In genomic region chr19:19460258-19460731, GRCh38 we compare ENCODE assay signal across 8 cellular contexts. TPM values are rescaled to one million over a fixed set of nuclear protein-coding genes. Genes with fewer than 3 reads are reported as not detected.
DNase-seq lines count a peak whose midpoint lies in the region; ATAC-seq, FAIRE-seq and TF ChIP-seq lines count a peak whose summit lies in the region.

No MANE protein-coding gene starts in this region.

- DNase-seq in RWPE2 (ENCODE audit: low spot score) (no peak), endothelial cell of umbilical vein (ENCODE audit: low read depth, low spot score) (no peak), 8988T (no peak)

- no peaks in the 10 kb centered on the region for H3K27me3 ChIP-seq in RWPE2 (ENCODE audit: insufficient read depth, poor library complexity, severe bottlenecking)
- H3K27me3 ChIP-seq in endothelial cell of umbilical vein (ENCODE audit: control insufficient read depth in 2 of 2, insufficient read depth in 2 of 2, low read length in 2 of 2), result no peaks in the 10 kb centered on the region
- no peaks in the 10 kb centered on the region for H3K27me3 ChIP-seq in skeletal muscle satellite cell (ENCODE audit: control insufficient read depth, insufficient read depth, low read length)

- peak; percentile 36 for ATAC-seq in GM19438 (IDR thresholded peaks at IDR 0.05; ENCODE audit: low read depth, unreplicated experiment)
- peak; percentile 8; the same call in 2 of the 3 replicates for ATAC-seq in RWPE2 (ENCODE audit: low read depth)
- ATAC-seq in HG02610 (IDR thresholded peaks at IDR 0.05; ENCODE audit: unreplicated experiment), result no peak
- ATAC-seq in GM19328 (IDR thresholded peaks at IDR 0.05; ENCODE audit: unreplicated experiment), result no peak
- ATAC-seq in GM21619 (IDR thresholded peaks at IDR 0.05; ENCODE audit: unreplicated experiment), result no peak

- H3K36me3 ChIP-seq in RWPE2 (ENCODE audit: low read depth) (peaks cover 17% of the 10 kb centered on the region), endothelial cell of umbilical vein (ENCODE audit: control insufficient read depth in 2 of 2, extremely low read depth in 1 of 2, insufficient read depth in 2 of 2, low read length in 2 of 2) (peaks cover 0 to 5% of the 10 kb centered on the region in 2 experiments), skeletal muscle satellite cell (ENCODE audit: insufficient read depth, low read length) (peaks cover 4% of the 10 kb centered on the region)

- H3K9ac ChIP-seq in endothelial cell of umbilical vein (replicated peaks; ENCODE audit: extremely low read depth, insufficient read depth, low read length), result peak overlapping the region; percentile 50
- peak overlapping the region; percentile 76 for H3K9ac ChIP-seq in skeletal muscle satellite cell (ENCODE audit: low read depth, low read length)

- no peak for FAIRE-seq in endothelial cell of umbilical vein (lab: Jason Lieb, UNC)

- dilution Hi-C loops in endothelial cell of umbilical vein (cut with MboI; ENCODE audit: extremely low pct_ligation_motif_present, low sequenced_read_pairs), result no loop called here

- CTCF ChIA-PET in endothelial cell of umbilical vein (lab: Charles Lee), result interaction anchor here (1.3 to 2.3 kb wide), 6 partner anchors 12 to 118 kb away, joined by 3 to 10 read pairs (median 7); no protein-coding TSS in a partner anchor

- TF ChIP-seq CTCF in RWPE2 (IDR thresholded peaks at IDR 0.05; ENCODE audit: poor library complexity, severe bottlenecking) (no peak), endothelial cell of umbilical vein (IDR thresholded peaks at IDR 0.05; ENCODE audit: extremely low read depth in 1 of 2, insufficient read depth in 1 of 2, low read depth in 1 of 2, low read length in 2 of 2) (no peak)

- H3K4me1 ChIP-seq in RWPE2 (ENCODE audit: insufficient read depth, poor library complexity, severe bottlenecking), result peaks cover 52% of the 10 kb centered on the region
- H3K4me1 ChIP-seq in endothelial cell of umbilical vein (ENCODE audit: control insufficient read depth, extremely low read depth, insufficient read depth, low read length), result peaks cover 67% of the 10 kb centered on the region
- peaks cover 76% of the 10 kb centered on the region for H3K4me1 ChIP-seq in skeletal muscle satellite cell (ENCODE audit: control insufficient read depth, insufficient read depth, low read length)

- H3K27ac ChIP-seq in RWPE2 (ENCODE audit: poor library complexity, severe bottlenecking) (peak overlapping the region; percentile 69), endothelial cell of umbilical vein (ENCODE audit: insufficient read depth, low read depth, low read length) (peak overlapping the region; percentile 91)

- peak; percentile 9 for TF ChIP-seq POLR2A in endothelial cell of umbilical vein (IDR thresholded peaks at IDR 0.05; ENCODE audit: low read depth, low read length)

- H3K4me3 ChIP-seq in RWPE2 (ENCODE audit: severe bottlenecking) (no peak overlapping the region), endothelial cell of umbilical vein (replicated peaks in 1 of 3; ENCODE audit: insufficient read depth in 1 of 3, low read depth in 1 of 3, low read length in 3 of 3) (peak overlapping the region in 1 of 3 experiments; percentile 6), skeletal muscle satellite cell (ENCODE audit: low read length) (peak overlapping the region; percentile 23)

- peak overlapping the region; percentile 60 for H3K4me2 ChIP-seq in endothelial cell of umbilical vein (ENCODE audit: insufficient read depth, low read length)
- H3K4me2 ChIP-seq in skeletal muscle satellite cell (ENCODE audit: low read length), result peak overlapping the region; percentile 61

- POLR2A ChIA-PET in endothelial cell of umbilical vein (lab: Charles Lee), result interaction anchor here (0.5 kb wide), 1 partner anchor 59 kb away, joined by 5 read pairs; no protein-coding TSS in a partner anchor

- H3K9me3 ChIP-seq in RWPE2 (ENCODE audit: severe bottlenecking) (no peaks in the 10 kb centered on the region), endothelial cell of umbilical vein (replicated peaks; ENCODE audit: control insufficient read depth, insufficient read depth, low read length) (no peaks in the 10 kb centered on the region), skeletal muscle satellite cell (replicated peaks; ENCODE audit: low read length) (no peaks in the 10 kb centered on the region)

- intact Hi-C loops in endothelial cell of umbilical vein (cut with micrococcal nuclease), result loop anchor here (1.0 to 5.0 kb wide), 2 partner anchors 30 to 73 kb away; no protein-coding TSS in a partner anchor

- BruUV-seq in endothelial cell of umbilical vein (replicated peaks; lab: Mats Ljungman, UMichigan), result no TSS peak

- peaks cover 88% of the 10 kb centered on the region for H3K79me2 ChIP-seq in endothelial cell of umbilical vein (ENCODE audit: control insufficient read depth, insufficient read depth, low read length)

- no peaks in the 10 kb centered on the region for H4K20me1 ChIP-seq in endothelial cell of umbilical vein (replicated peaks; ENCODE audit: control insufficient read depth, extremely low read depth, insufficient read depth, low read length)

- H3K9me1 ChIP-seq in endothelial cell of umbilical vein (replicated peaks; ENCODE audit: control insufficient read depth, extremely low read depth, insufficient read depth, low read length), result no peaks in the 10 kb centered on the region

- H2AFZ ChIP-seq in endothelial cell of umbilical vein (ENCODE audit: low read depth, low read length), result no peak overlapping the region

TF ChIP-seq in endothelial cell of umbilical vein, 7 proteins besides CTCF, POLR2A, EP300 and RAD21:
- no peak for TF ChIP-seq JUN (IDR thresholded peaks at IDR 0.05; ENCODE audit: borderline replicate concordance, insufficient read depth, insufficient read length, low read depth)
- TF ChIP-seq MAX (IDR thresholded peaks at IDR 0.05; ENCODE audit: insufficient read depth, insufficient read length), result no peak
- no peak for TF ChIP-seq GATA2 (IDR thresholded peaks at IDR 0.05; ENCODE audit: insufficient read depth, insufficient read length, low read depth, low read length)
- TF ChIP-seq POLR2AphosphoS5 (IDR thresholded peaks at IDR 0.05; ENCODE audit: insufficient read depth, low read depth, low read length), result no peak
- TF ChIP-seq EZH2 (IDR thresholded peaks at IDR 0.05; ENCODE audit: borderline replicate concordance, low read depth, low read length, severe bottlenecking), result no peak
- no peak for TF ChIP-seq FOS (IDR thresholded peaks at IDR 0.05; ENCODE audit: borderline replicate concordance, insufficient read depth, low read length)
- no peak for TF ChIP-seq MYC (IDR thresholded peaks at IDR 0.05; ENCODE audit: low read depth, low read length)

RNA-seq across cellular contexts. Expression of gene GATAD2A, which starts 54.8 kb away (rescaled TPM):
- total RNA-seq in endothelial cell of umbilical vein, result 134 and 138 TPM in 2 replicates
- polyA plus RNA-seq in endothelial cell of umbilical vein, result 26.2 and 27.3 TPM in 2 replicates
- 43.0 and 43.3 TPM in 2 replicates for polyA plus RNA-seq in endothelial cell of umbilical vein (2011; cell fraction: cytosol; rRNA removed)
- polyA plus RNA-seq in endothelial cell of umbilical vein (2011; cell fraction: nucleus; rRNA removed), result 28.3 and 42.4 TPM in 2 replicates
- 61.3 and 62.1 TPM in 2 replicates for polyA plus RNA-seq in endothelial cell of umbilical vein (2012)
- 27.8 and 34.0 TPM in 2 replicates for polyA minus RNA-seq in endothelial cell of umbilical vein
- polyA minus RNA-seq in endothelial cell of umbilical vein (2011; cell fraction: cytosol; rRNA and poly(A)+ RNA removed), result 42.5 TPM
- polyA minus RNA-seq in endothelial cell of umbilical vein (2011; cell fraction: nucleus; rRNA and poly(A)+ RNA removed), result 15.0 and 27.9 TPM in 2 replicates
- 61.4 and 71.2 TPM in 2 replicates for total RNA-seq in skeletal muscle satellite cell (2012; rRNA removed)

RNA-seq across cellular contexts. Expression of gene TSSK6, which starts 55.1 kb away (rescaled TPM):
- 0.35 and 0.82 TPM in 2 replicates for total RNA-seq in endothelial cell of umbilical vein
- polyA plus RNA-seq in endothelial cell of umbilical vein, result 0.76 and 1.7 TPM in 2 replicates
- polyA plus RNA-seq in endothelial cell of umbilical vein (2011; cell fraction: cytosol; rRNA removed), result 0.26 and 0.38 TPM in 2 replicates
- polyA plus RNA-seq in endothelial cell of umbilical vein (2011; cell fraction: nucleus; rRNA removed), result 0.56 and 0.63 TPM in 2 replicates
- polyA plus RNA-seq in endothelial cell of umbilical vein (2012), result 0.15 and 0.50 TPM in 2 replicates
- 0.36 and 0.42 TPM in 2 replicates for polyA minus RNA-seq in endothelial cell of umbilical vein
- polyA minus RNA-seq in endothelial cell of umbilical vein (2011; cell fraction: cytosol; rRNA and poly(A)+ RNA removed), result 2.8 TPM
- 1.0 and 1.1 TPM in 2 replicates for polyA minus RNA-seq in endothelial cell of umbilical vein (2011; cell fraction: nucleus; rRNA and poly(A)+ RNA removed)
- total RNA-seq in skeletal muscle satellite cell (2012; rRNA removed), result 1.3 and 2.0 TPM in 2 replicates

RNA-seq across cellular contexts. Expression of gene NDUFA13, which starts 55.7 kb away (rescaled TPM):
- total RNA-seq in endothelial cell of umbilical vein, result 246 and 252 TPM in 2 replicates
- 799 and 837 TPM in 2 replicates for polyA plus RNA-seq in endothelial cell of umbilical vein
- 504 and 596 TPM in 2 replicates for polyA plus RNA-seq in endothelial cell of umbilical vein (2011; cell fraction: cytosol; rRNA removed)
- 151 and 220 TPM in 2 replicates for polyA plus RNA-seq in endothelial cell of umbilical vein (2011; cell fraction: nucleus; rRNA removed)
- polyA plus RNA-seq in endothelial cell of umbilical vein (2012), result 252 and 475 TPM in 2 replicates
- polyA minus RNA-seq in endothelial cell of umbilical vein, result 101 and 104 TPM in 2 replicates
- polyA minus RNA-seq in endothelial cell of umbilical vein (2011; cell fraction: cytosol; rRNA and poly(A)+ RNA removed), result 86.4 TPM
- polyA minus RNA-seq in endothelial cell of umbilical vein (2011; cell fraction: nucleus; rRNA and poly(A)+ RNA removed), result 23.7 and 36.8 TPM in 2 replicates
- total RNA-seq in skeletal muscle satellite cell (2012; rRNA removed), result 115 and 151 TPM in 2 replicates

Comparison
In these comparisons a context has a peak if more than half of its experiments do, and no peak if none do; other contexts are left out.
1. ATAC-seq: peak in GM19438 (single experiment) and RWPE2 (single experiment); none in HG02610 (single experiment), GM19328 (single experiment) and GM21619 (single experiment).